1 cellular context compared by ENCODE assay signal in genomic region chr12:69623970-69624369, GRCh38.
TF ChIP-seq lines count a peak whose summit lies in the region.

No MANE protein-coding gene starts in this region.

TF ChIP-seq in K562, 482 proteins besides CTCF, POLR2A, EP300 and RAD21 (continued from another document and continues in another):
- TF ChIP-seq MIER1 (IDR thresholded peaks at IDR 0.05; ENCODE audit: low read depth) (peak; percentile 68; the same call in 1 of the 2 replicates), ZBTB33 (CRISPR knock-in tag; IDR thresholded peaks at IDR 0.05) (peak; percentile 53; the same call in 1 of the 2 replicates), FOXP4 (CRISPR knock-in tag; IDR thresholded peaks at IDR 0.05; ENCODE audit: borderline replicate concordance) (no peak), E2F8 (IDR thresholded peaks at IDR 0.05; ENCODE audit: low read depth, partially characterized antibody) (no peak), NFXL1 (CRISPR knock-in tag; IDR thresholded peaks at IDR 0.05) (no peak), SIN3B (IDR thresholded peaks at IDR 0.05; ENCODE audit: low read depth) (no peak), HNRNPLL (IDR thresholded peaks at IDR 0.05; ENCODE audit: low read depth, low read length, poor library complexity, severe bottlenecking) (peak; percentile 90), SMC3 (conservative IDR thresholded peaks at IDR 0.05; ENCODE audit: insufficient read depth, low read depth, low read length) (no peak), ZNF384 (IDR thresholded peaks at IDR 0.05; ENCODE audit: low read depth, low read length) (peak; percentile 63; the same call in 1 of the 2 replicates), RNF2 (IDR thresholded peaks at IDR 0.05) (peak; percentile 91), ZNF695 (CRISPR knock-in tag; IDR thresholded peaks at IDR 0.05) (no peak), ZNF589 (CRISPR knock-in tag; IDR thresholded peaks at IDR 0.05; ENCODE audit: low read depth) (peak; percentile 99), MCM2 (IDR thresholded peaks at IDR 0.05; ENCODE audit: low read depth) (no peak), RBBP5 (IDR thresholded peaks at IDR 0.05; ENCODE audit: borderline replicate concordance, insufficient read depth, low read length, poor library complexity, severe bottlenecking) (peak; percentile 52), ESRRB (CRISPR knock-in tag; IDR thresholded peaks at IDR 0.05; ENCODE audit: borderline replicate concordance) (no peak), PML (IDR thresholded peaks at IDR 0.05; ENCODE audit: low read length) (peak; percentile 99), HMG20A (CRISPR knock-in tag; conservative IDR thresholded peaks at IDR 0.05) (no peak), POLR3G (IDR thresholded peaks at IDR 0.05; ENCODE audit: extremely low read depth, insufficient read length, insufficient replicate concordance) (no peak), JUN (IDR thresholded peaks at IDR 0.05; ENCODE audit: borderline replicate concordance, low read depth, low read length) (no peak; the same call in 1 of the 2 replicates), JUN (CRISPR knock-in tag; IDR thresholded peaks at IDR 0.05; ENCODE audit: borderline replicate concordance) (no peak), HOMEZ (CRISPR knock-in tag; IDR thresholded peaks at IDR 0.05) (no peak), ZC3H4 (CRISPR knock-in tag; IDR thresholded peaks at IDR 0.05; ENCODE audit: borderline replicate concordance) (no peak), TRIM28 (IDR thresholded peaks at IDR 0.05) (peak; percentile 75), SMARCA4 (IDR thresholded peaks at IDR 0.05) (peak; percentile 95), PBX2 (CRISPR knock-in tag; IDR thresholded peaks at IDR 0.05; ENCODE audit: low read depth) (no peak), PBX2 (tag; conservative IDR thresholded peaks at IDR 0.05; ENCODE audit: low read depth) (no peak), CUX1 (CRISPR knock-in tag; IDR thresholded peaks at IDR 0.05) (peak; percentile 98), RUNX1 (IDR thresholded peaks at IDR 0.05; ENCODE audit: low read depth) (peak; percentile 86), FOXK2 (conservative IDR thresholded peaks at IDR 0.05 in 1 of 2, IDR thresholded peaks at IDR 0.05 in 1 of 2; ENCODE audit: low read depth in 2 of 2) (peak in 1 of 2 experiments; percentile 76; a peak in 2 of 4 replicates), TBL1XR1 (IDR thresholded peaks at IDR 0.05; ENCODE audit: low read length in 2 of 2) (peak; percentile 96 to 99), NFYB (IDR thresholded peaks at IDR 0.05; ENCODE audit: extremely low read depth, insufficient read length) (no peak), HDAC3 (IDR thresholded peaks at IDR 0.05; ENCODE audit: borderline replicate concordance, partially characterized antibody) (peak; percentile 97), NR4A1 (CRISPR knock-in tag; IDR thresholded peaks at IDR 0.05) (0 out of 2 replicates have a peak, but pooled peaks have one; percentile 28), NR4A1 (tag; IDR thresholded peaks at IDR 0.05) (peak; percentile 96), DMBX1 (CRISPR knock-in tag; IDR thresholded peaks at IDR 0.05; ENCODE audit: borderline replicate concordance) (peak; percentile 99), BCLAF1 (IDR thresholded peaks at IDR 0.05; ENCODE audit: borderline replicate concordance in 1 of 2, control insufficient read depth in 1 of 2, low read depth in 2 of 2, low read length in 1 of 2) (peak in 1 of 2 experiments; percentile 82; a peak in 1 of 4 replicates), SMAD4 (CRISPR knock-in tag; conservative IDR thresholded peaks at IDR 0.05) (peak; percentile 99), PRPF4 (IDR thresholded peaks at IDR 0.05; ENCODE audit: insufficient read depth, low read depth, low read length, poor library complexity, severe bottlenecking) (no peak), BRF2 (IDR thresholded peaks at IDR 0.05; ENCODE audit: borderline replicate concordance, insufficient read depth, insufficient read length) (no peak), ERF (CRISPR knock-in tag; IDR thresholded peaks at IDR 0.05) (peak; percentile 96)
